In the genomic region with DNA sequence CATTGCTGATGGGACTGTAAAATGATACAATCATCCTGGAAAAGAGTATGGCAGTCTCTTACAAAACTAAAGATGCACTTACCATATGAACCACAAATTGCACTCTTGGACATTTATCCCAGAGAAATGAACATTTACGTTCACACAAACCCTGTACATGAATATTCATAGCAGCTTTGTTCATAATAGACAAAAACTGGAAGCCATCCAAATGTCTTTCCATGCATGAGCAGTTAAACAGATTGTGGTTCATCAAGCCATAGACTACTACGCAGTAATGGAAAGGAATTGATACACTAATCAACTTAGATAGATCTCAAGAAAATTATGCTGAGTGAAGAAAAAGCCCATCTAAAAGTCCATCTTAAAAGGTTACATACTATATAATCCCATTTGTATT, we compare ENCODE assay signal across 18 cellular contexts.
DNase-seq lines count a peak whose midpoint lies in the region; ATAC-seq and TF ChIP-seq lines count a peak whose summit lies in the region.
"Had no signal": no experiment of that assay in that cellular context is flagged by ENCODE, and none has a peak within 500 bp of the region (broad histone marks: within the 10 kb centered on the region; RNA-seq: fewer than 3 reads in every experiment).

No MANE protein-coding gene starts in this region.

- H3K27ac ChIP-seq in BLaER1 treated with 17β-estradiol and CSF1 and Interleukin-3, amounts not matched to agents 10 nM and 100 nM: no peak overlapping the region

- DNase-seq in NCI-H2171 treated with DMSO at 0.1 percent for 48 hours (lab: John Stamatoyannopoulos, UW) (peak; percentile 14), NCI-H2171 (lab: John Stamatoyannopoulos, UW) (no peak), NCI-H1694 treated with DMSO at 0.1 percent for 48 hours (lab: John Stamatoyannopoulos, UW) (peak; percentile 10), nephron progenitor cell (no peak)
- DNase-seq: COR-L47, KG1, NCI-H187, NCI-H524 treated with DMSO at 0.1 percent for 48 hours, OCI-M1, SHP77 treated with DMSO at 0.1 percent for 48 hours, T-helper 17 cell had no signal

- no peaks in the 10 kb centered on the region for H4K20me1 ChIP-seq in BLaER1 treated with 17β-estradiol and CSF1 and Interleukin-3, amounts not matched to agents 10 nM and 100 nM

- H3K27me3 Mint-ChIP-seq in brain: no peaks in the 10 kb centered on the region
- H3K27me3 Mint-ChIP-seq in nephron progenitor cell (ENCODE audit: low read depth, poor library complexity): no peaks in the 10 kb centered on the region
- H3K27me3 Mint-ChIP-seq: T-helper 17 cell had no signal

- peak overlapping the region in 1 of 5 experiments; percentile 8 for H3K4me3 Mint-ChIP-seq in brain
- H3K4me3 Mint-ChIP-seq in nephron progenitor cell: no peak overlapping the region
- H3K4me3 Mint-ChIP-seq: CD14-positive monocyte, GM23338, T-helper 17 cell had no signal

- TF ChIP-seq CTCF in brain (conservative IDR thresholded peaks at IDR 0.05): no peak
- TF ChIP-seq CTCF in nephron progenitor cell (IDR thresholded peaks at IDR 0.05): no peak

- H3K4me2 ChIP-seq in BLaER1 treated with 17β-estradiol and CSF1 and Interleukin-3, amounts not matched to agents 10 nM and 100 nM: peak overlapping the region in 8 of 11 experiments; percentile 0 to 36 (median 26); a peak in 9 of 22 replicates
- H3K4me2 ChIP-seq: GM23338 had no signal

- H3K9me3 Mint-ChIP-seq in brain (peaks cover 0 to 3% (median 0%) of the 10 kb centered on the region in 5 experiments), nephron progenitor cell (no peaks in the 10 kb centered on the region)
- H3K9me3 Mint-ChIP-seq: GM23338 had no signal

- peaks cover 0 to 6% (median 0%) of the 10 kb centered on the region in 11 experiments; a peak in 1 of 22 replicates for H3K9me3 ChIP-seq in BLaER1 treated with 17β-estradiol and CSF1 and Interleukin-3, amounts not matched to agents 10 nM and 100 nM (replicated peaks in 1 of 11)

- H3K4me1 Mint-ChIP-seq in brain (peaks cover 9% of the 10 kb centered on the region), nephron progenitor cell (no peaks in the 10 kb centered on the region)
- H3K4me1 Mint-ChIP-seq: CD14-positive monocyte, GM23338 had no signal

- H3K9ac ChIP-seq in BLaER1 treated with 17β-estradiol and CSF1 and Interleukin-3, amounts not matched to agents 10 nM and 100 nM: no peak overlapping the region

- peaks cover 0 to 22% (median 14%) of the 10 kb centered on the region in 10 experiments; a peak in 15 of 20 replicates for H3K4me1 ChIP-seq in BLaER1 treated with 17β-estradiol and CSF1 and Interleukin-3, amounts not matched to agents 10 nM and 100 nM

- ATAC-seq in GM21619 (IDR thresholded peaks at IDR 0.05; ENCODE audit: unreplicated experiment) (no peak), HG02981 (IDR thresholded peaks at IDR 0.05; ENCODE audit: unreplicated experiment) (no peak)
- ATAC-seq: GM23338, HCT116, T-helper 17 cell had no signal

- peak overlapping the region in 3 of 5 experiments; percentile 66 to 85 (median 74) for H3K27ac Mint-ChIP-seq in brain
- H3K27ac Mint-ChIP-seq in nephron progenitor cell: no peak overlapping the region
- H3K27ac Mint-ChIP-seq: CD14-positive monocyte, GM23338, T-helper 17 cell had no signal

- no peaks in the 10 kb centered on the region for H3K36me3 ChIP-seq in BLaER1 treated with 17β-estradiol and CSF1 and Interleukin-3, amounts not matched to agents 10 nM and 100 nM

- H3K4me3 ChIP-seq in BLaER1 treated with 17β-estradiol and CSF1 and Interleukin-3, amounts not matched to agents 10 nM and 100 nM: no peak overlapping the region
- H3K4me3 ChIP-seq: GM23338 had no signal

- H3K36me3 Mint-ChIP-seq in brain: no peaks in the 10 kb centered on the region
- no peaks in the 10 kb centered on the region for H3K36me3 Mint-ChIP-seq in nephron progenitor cell (ENCODE audit: low read depth)
- H3K36me3 Mint-ChIP-seq: CD14-positive monocyte had no signal

- no peaks in the 10 kb centered on the region for H3K27me3 ChIP-seq in BLaER1 treated with 17β-estradiol and CSF1 and Interleukin-3, amounts not matched to agents 10 nM and 100 nM

Comparison
In these comparisons a context has a peak if more than half of its experiments do, and no peak if none do; other contexts are left out.
1. DNase-seq: peak in NCI-H2171 treated with DMSO at 0.1 percent for 48 hours (single experiment) and NCI-H1694 treated with DMSO at 0.1 percent for 48 hours (single experiment); none in NCI-H2171 (single experiment) and nephron progenitor cell (single experiment).